In the genomic region with DNA sequence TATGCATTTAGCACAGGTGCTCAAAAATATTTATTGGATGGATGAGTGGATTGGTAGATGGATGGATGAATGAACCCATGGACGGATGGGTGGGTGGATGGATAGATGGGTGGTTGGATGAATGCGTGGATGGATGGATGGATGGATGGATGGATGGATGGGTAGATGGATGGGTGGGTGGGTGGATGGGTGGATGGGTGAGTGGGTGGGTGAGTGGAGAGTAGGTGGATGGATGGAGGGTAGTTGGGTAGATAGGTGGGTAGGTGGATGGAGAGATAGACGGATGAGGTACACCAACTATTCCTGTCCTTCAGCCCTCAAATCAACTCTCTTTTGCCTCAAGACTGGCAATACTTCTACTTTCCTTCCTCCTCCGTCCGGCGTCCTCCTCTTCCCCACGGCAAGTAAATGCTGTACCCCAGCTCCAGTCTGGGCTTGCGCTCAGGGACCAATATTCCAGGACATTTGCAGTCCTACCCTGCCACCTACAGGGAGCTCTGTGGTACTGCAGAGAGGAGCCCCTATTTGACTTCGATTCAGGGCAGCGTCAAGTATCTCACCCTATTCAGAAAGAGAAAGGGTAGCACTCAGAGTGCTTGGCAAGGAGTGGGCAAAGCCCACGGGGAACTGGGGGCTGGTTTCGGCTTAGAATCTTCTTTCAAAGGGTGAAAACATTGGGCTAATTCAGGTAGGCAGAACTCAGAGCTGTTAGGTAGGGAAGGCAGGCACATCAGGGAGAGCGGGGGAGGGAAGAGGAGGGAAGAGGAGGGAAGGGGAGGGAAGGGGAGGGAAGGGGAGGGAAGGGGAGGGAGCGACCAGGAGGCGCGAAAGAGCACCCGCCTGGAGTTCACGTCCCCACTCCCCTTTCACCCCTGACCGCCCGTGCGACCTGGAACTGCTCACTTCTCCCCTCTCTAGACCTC, we compare ENCODE assay signal across 8 cellular contexts. TPM values are rescaled to one million over a fixed set of nuclear protein-coding genes. Genes with fewer than 3 reads are reported as not detected.
A peak's percentile ranks its signal among the peaks of the same experiment; 100 is the strongest.
DNase-seq lines count a peak whose midpoint lies in the region; ATAC-seq, FAIRE-seq and TF ChIP-seq lines count a peak whose summit lies in the region.
"Not testable (repeated sequence)": the region's sequence is repeated elsewhere in the genome, so short reads cannot be mapped to it uniquely, and the experiment has no call there.

No MANE protein-coding gene starts in this region.

- not testable (repeated sequence) for H3K36me3 Mint-ChIP-seq in activated CD4-positive, alpha-beta T cell treated with anti-CD3 and anti-CD28 coated beads, Interleukin-2, amount 10 ng/mL, durations not matched to agents 7 days and 5 days (ENCODE audit: low read depth); immature natural killer cell

- not testable (repeated sequence) for H3K9me3 Mint-ChIP-seq in activated CD4-positive, alpha-beta T cell treated with anti-CD3 and anti-CD28 coated beads, Interleukin-2, amount 10 ng/mL, durations not matched to agents 7 days and 5 days; immature natural killer cell

- H3K4me1 Mint-ChIP-seq in activated CD4-positive, alpha-beta T cell treated with anti-CD3 and anti-CD28 coated beads, Interleukin-2, amount 10 ng/mL, durations not matched to agents 7 days and 5 days = peaks cover 26% of the 10 kb centered on the region
- H3K4me1 Mint-ChIP-seq in immature natural killer cell = peaks cover 14 to 17% of the 10 kb centered on the region in 2 donors

- peak; percentile 49 for ATAC-seq in GM18907 (IDR thresholded peaks at IDR 0.05; ENCODE audit: unreplicated experiment)
- peak; percentile 50 for ATAC-seq in HG03135 (IDR thresholded peaks at IDR 0.05; ENCODE audit: unreplicated experiment)

- H3K4me2 ChIP-seq in skeletal muscle satellite cell (ENCODE audit: low read length) = peak overlapping the region; percentile 47

- FAIRE-seq in bronchial epithelial cell (lab: Jason Lieb, UNC) = not testable (repeated sequence)

- not testable (repeated sequence) for H3K9me3 ChIP-seq in skeletal muscle satellite cell (replicated peaks; ENCODE audit: low read length)

- DNase-seq in AG20443 (ENCODE audit: low spot score) (peak; percentile 6), NCI-H69 (lab: John Stamatoyannopoulos, UW) (peak; percentile 47), immature natural killer cell (peak; percentile 59 to 70 (median 63))
- peak; percentile 56 for DNase-seq in activated CD4-positive, alpha-beta T cell treated with anti-CD3 and anti-CD28 coated beads, Interleukin-2, amount 10 ng/mL, durations not matched to agents 7 days and 5 days
- not testable (repeated sequence) for DNase-seq in bronchial epithelial cell (ENCODE audit: low read depth)

- TF ChIP-seq CTCF in bronchial epithelial cell (IDR thresholded peaks at IDR 0.05; ENCODE audit: insufficient read depth, low read length, severe bottlenecking) = peak; percentile 44

- not testable (repeated sequence) for H3K27me3 Mint-ChIP-seq in activated CD4-positive, alpha-beta T cell treated with anti-CD3 and anti-CD28 coated beads, Interleukin-2, amount 10 ng/mL, durations not matched to agents 7 days and 5 days; immature natural killer cell (ENCODE audit: low read depth in 3 of 3)

- not testable (repeated sequence) for H3K9ac ChIP-seq in skeletal muscle satellite cell (ENCODE audit: low read depth, low read length)

- not testable (repeated sequence) for H3K4me3 ChIP-seq in bronchial epithelial cell (ENCODE audit: low read depth, low read length); skeletal muscle satellite cell (ENCODE audit: low read length)

- H3K4me1 ChIP-seq in skeletal muscle satellite cell (ENCODE audit: control insufficient read depth, insufficient read depth, low read length) = not testable (repeated sequence)

- H3K27ac Mint-ChIP-seq in activated CD4-positive, alpha-beta T cell treated with anti-CD3 and anti-CD28 coated beads, Interleukin-2, amount 10 ng/mL, durations not matched to agents 7 days and 5 days = peak overlapping the region; percentile 31
- not testable (repeated sequence) for H3K27ac Mint-ChIP-seq in immature natural killer cell

- not testable (repeated sequence) for H3K4me3 Mint-ChIP-seq in activated CD4-positive, alpha-beta T cell treated with anti-CD3 and anti-CD28 coated beads, Interleukin-2, amount 10 ng/mL, durations not matched to agents 7 days and 5 days
- H3K4me3 Mint-ChIP-seq in immature natural killer cell = peak overlapping the region in 1 of 5 donors; percentile 23

- H3K36me3 ChIP-seq in bronchial epithelial cell (ENCODE audit: control insufficient read depth, insufficient read depth, low read length); skeletal muscle satellite cell (ENCODE audit: insufficient read depth, low read length): not testable (repeated sequence)

- not testable (repeated sequence) for H3K27me3 ChIP-seq in bronchial epithelial cell (ENCODE audit: control insufficient read depth, insufficient read depth, low read length); skeletal muscle satellite cell (ENCODE audit: control insufficient read depth, insufficient read depth, low read length)

- POLR2A ChIA-PET in activated CD4-positive, alpha-beta T cell treated with anti-CD3 and anti-CD28 coated beads, Interleukin-2, amount 10 ng/mL, durations not matched to agents 7 days and 5 days (lab: Charles Lee) = not testable (repeated sequence)

- CTCF ChIA-PET in activated CD4-positive, alpha-beta T cell treated with anti-CD3 and anti-CD28 coated beads, Interleukin-2, amount 10 ng/mL, durations not matched to agents 7 days and 5 days (lab: Charles Lee) = not testable (repeated sequence)

RNA-seq across cellular contexts. Expression of a gene that starts 30.3 kb away (rescaled TPM):
- 1,000 to 10,000 TPM; 1,939 to 2,119 TPM for total RNA-seq in activated CD4-positive, alpha-beta T cell treated with anti-CD3 and anti-CD28 coated beads, Interleukin-2, amount 10 ng/mL, durations not matched to agents 7 days and 5 days
- 2,488 and 3,748 TPM in 2 replicates for total RNA-seq in bronchial epithelial cell
- 1,000 to 10,000 TPM in 2 of 3 donors, 100 to 1,000 TPM in 1; 767 to 2,522 (median 1,576) TPM for polyA plus RNA-seq in immature natural killer cell
- 1,057 and 1,884 TPM in 2 replicates for total RNA-seq in skeletal muscle satellite cell (2012; rRNA removed)

RNA-seq across cellular contexts. Expression of a gene that starts 41.5 kb away (rescaled TPM):
- 100 to 1,000 TPM; 276 to 321 TPM for total RNA-seq in activated CD4-positive, alpha-beta T cell treated with anti-CD3 and anti-CD28 coated beads, Interleukin-2, amount 10 ng/mL, durations not matched to agents 7 days and 5 days
- total RNA-seq in bronchial epithelial cell = 189 and 375 TPM in 2 replicates
- polyA plus RNA-seq in immature natural killer cell = 100 to 1,000 TPM; 267 to 497 (median 308) TPM
- total RNA-seq in skeletal muscle satellite cell (2012; rRNA removed) = 155 and 185 TPM in 2 replicates
